ENCODE assay signal across 13 cellular contexts in genomic region chr3:33218072-33218445, GRCh38. TPM values are rescaled to one million over a fixed set of nuclear protein-coding genes. Genes with fewer than 3 reads are reported as not detected.
DNase-seq lines count a peak whose midpoint lies in the region; ATAC-seq and TF ChIP-seq lines count a peak whose summit lies in the region.
"Had no signal": no experiment of that assay in that cellular context is flagged by ENCODE, and none has a peak within 500 bp of the region (broad histone marks: within the 10 kb centered on the region; RNA-seq: fewer than 3 reads in every experiment).

No MANE protein-coding gene starts in this region.

- no peaks in the 10 kb centered on the region for H3K79me1 ChIP-seq in mesendoderm (ENCODE audit: low read length)

- no peak overlapping the region for H2BK120ac ChIP-seq in mesendoderm (ENCODE audit: low read depth, low read length)

- peaks cover 0 to 24% of the 10 kb centered on the region in 2 donors for H3K27me3 ChIP-seq in breast epithelium
- H3K27me3 ChIP-seq in mesendoderm (ENCODE audit: insufficient read depth, low read length, poor library complexity), result peaks cover 17% of the 10 kb centered on the region

- TF ChIP-seq CTCF in breast epithelium (IDR thresholded peaks at IDR 0.05), result no peak
- TF ChIP-seq CTCF in type B pancreatic cell (conservative IDR thresholded peaks at IDR 0.05), result no peak

- H2BK5ac ChIP-seq in mesendoderm (ENCODE audit: low read length), result no peak overlapping the region

- no peak overlapping the region for H2BK15ac ChIP-seq in mesendoderm (replicated peaks; ENCODE audit: low read depth)

- no peak for ATAC-seq in naive thymus-derived CD8-positive, alpha-beta T cell
- ATAC-seq: gastroesophageal sphincter had no signal

- H3K27ac ChIP-seq in breast epithelium, result no peak overlapping the region
- no peak overlapping the region for H3K27ac ChIP-seq in mesendoderm (ENCODE audit: low read depth, low read length)
- H3K27ac ChIP-seq: BLaER1, gastroesophageal sphincter, HL-60 had no signal

- POLR2A ChIA-PET in activated CD4-positive, alpha-beta T cell treated with anti-CD3 and anti-CD28 coated beads, Interleukin-2, amount 10 ng/mL, durations not matched to agents 7 days and 5 days (lab: Charles Lee), result no interaction called here
- POLR2A ChIA-PET in naive thymus-derived CD8-positive, alpha-beta T cell (lab: Charles Lee), result no interaction called here

- peak overlapping the region; percentile 5 for H3K4me3 Mint-ChIP-seq in activated CD4-positive, alpha-beta T cell treated with anti-CD3 and anti-CD28 coated beads, Interleukin-2, amount 10 ng/mL, durations not matched to agents 7 days and 5 days
- peak overlapping the region; percentile 88 for H3K4me3 Mint-ChIP-seq in type B pancreatic cell
- H3K4me3 Mint-ChIP-seq in naive thymus-derived CD8-positive, alpha-beta T cell, result peak overlapping the region in 3 of 10 donors; percentile 24 to 52 (median 25)

- no CpG with 5 or more reads among the region's 17 CpGs for WGBS in mesendoderm (ENCODE audit: extremely low coverage, insufficient coverage, low lambda C conversion rate)

- H3K79me2 ChIP-seq in mesendoderm (ENCODE audit: control insufficient read depth, insufficient read depth, low read length), result no peaks in the 10 kb centered on the region

- H3K23ac ChIP-seq in mesendoderm (ENCODE audit: low read length), result no peak overlapping the region

- no peak overlapping the region for H4K8ac ChIP-seq in mesendoderm (ENCODE audit: low read depth, low read length)

- CTCF ChIA-PET in activated CD4-positive, alpha-beta T cell treated with anti-CD3 and anti-CD28 coated beads, Interleukin-2, amount 10 ng/mL, durations not matched to agents 7 days and 5 days (lab: Charles Lee), result no interaction called here

- peak overlapping the region; percentile 87 for H3K56ac ChIP-seq in mesendoderm (ENCODE audit: low read length)

- H3K4me1 Mint-ChIP-seq in activated CD4-positive, alpha-beta T cell treated with anti-CD3 and anti-CD28 coated beads, Interleukin-2, amount 10 ng/mL, durations not matched to agents 7 days and 5 days, result peaks cover 9% of the 10 kb centered on the region
- H3K4me1 Mint-ChIP-seq in type B pancreatic cell (ENCODE audit: unreplicated experiment), result peaks cover 6% of the 10 kb centered on the region
- peaks cover 2 to 11% (median 7%) of the 10 kb centered on the region in 4 donors for H3K4me1 Mint-ChIP-seq in naive thymus-derived CD8-positive, alpha-beta T cell

- peak overlapping the region; percentile 47 to 67 (median 48) for H3K4me3 ChIP-seq in breast epithelium
- H3K4me3 ChIP-seq in mesendoderm (ENCODE audit: low read length), result peak overlapping the region; percentile 38

- peak overlapping the region; percentile 35 for H3K9ac ChIP-seq in mesendoderm (ENCODE audit: low read length)
- H3K9ac ChIP-seq: BLaER1 had no signal

- no peak overlapping the region for H3K18ac ChIP-seq in mesendoderm (ENCODE audit: low read length)

- H3K36me3 ChIP-seq in breast epithelium, result no peaks in the 10 kb centered on the region
- H3K36me3 ChIP-seq in mesendoderm (ENCODE audit: control insufficient read depth, insufficient read depth, low read length), result no peaks in the 10 kb centered on the region
- H3K36me3 ChIP-seq: BLaER1, gastroesophageal sphincter had no signal

- no peak for DNase-seq in activated CD4-positive, alpha-beta T cell treated with anti-CD3 and anti-CD28 coated beads, Interleukin-2, amount 10 ng/mL, durations not matched to agents 7 days and 5 days
- DNase-seq in activated CD4-positive, alpha-beta T cell treated with anti-CD3 and anti-CD28 coated beads for 4 hours, result no peak
- DNase-seq in breast epithelium (ENCODE audit: low spot score in 2 of 2), result no peak
- peak; percentile 21 for DNase-seq in mesendoderm
- DNase-seq in type B pancreatic cell (ENCODE audit: extremely low spot score, unreplicated experiment), result no peak
- no peak for DNase-seq in NCI-H128 (lab: John Stamatoyannopoulos, UW; ENCODE audit: unreplicated experiment)
- DNase-seq in naive thymus-derived CD8-positive, alpha-beta T cell, result no peak
- DNase-seq in OCI-M1 (lab: John Stamatoyannopoulos, UW), result no peak
- DNase-seq: activated CD8-positive, alpha-beta memory T cell treated with anti-CD3 and anti-CD28 coated beads, Interleukin-2, amount 50 U/mL, for 48 hours; stimulated activated CD4-positive, alpha-beta T cell treated with anti-CD3 and anti-CD28 coated beads, Interleukin-4, amount 100 ng/mL, for 24 hours had no signal

- H3K9me3 ChIP-seq in breast epithelium, result no peaks in the 10 kb centered on the region
- H3K9me3 ChIP-seq: gastroesophageal sphincter had no signal

- H3K4me1 ChIP-seq in breast epithelium (no peaks in the 10 kb centered on the region), mesendoderm (ENCODE audit: control insufficient read depth, low read depth, low read length) (no peaks in the 10 kb centered on the region)

- no peaks in the 10 kb centered on the region for H3K9me3 Mint-ChIP-seq in activated CD4-positive, alpha-beta T cell treated with anti-CD3 and anti-CD28 coated beads, Interleukin-2, amount 10 ng/mL, durations not matched to agents 7 days and 5 days
- peaks cover 4% of the 10 kb centered on the region for H3K9me3 Mint-ChIP-seq in type B pancreatic cell
- no peaks in the 10 kb centered on the region for H3K9me3 Mint-ChIP-seq in naive thymus-derived CD8-positive, alpha-beta T cell

- no peaks in the 10 kb centered on the region for H3K36me3 Mint-ChIP-seq in activated CD4-positive, alpha-beta T cell treated with anti-CD3 and anti-CD28 coated beads, Interleukin-2, amount 10 ng/mL, durations not matched to agents 7 days and 5 days (ENCODE audit: low read depth)
- no peaks in the 10 kb centered on the region for H3K36me3 Mint-ChIP-seq in type B pancreatic cell
- no peaks in the 10 kb centered on the region for H3K36me3 Mint-ChIP-seq in naive thymus-derived CD8-positive, alpha-beta T cell

- no peak overlapping the region for H3K4ac ChIP-seq in mesendoderm (ENCODE audit: low read depth, low read length)

- peak overlapping the region; percentile 58 for H3K4me2 ChIP-seq in mesendoderm (ENCODE audit: low read length)
- H3K4me2 ChIP-seq: BLaER1 had no signal

- H4K5ac ChIP-seq in mesendoderm (ENCODE audit: low read length), result no peak overlapping the region

- no peak for TF ChIP-seq POLR2A in breast epithelium (IDR thresholded peaks at IDR 0.05)

- H3K27ac Mint-ChIP-seq in activated CD4-positive, alpha-beta T cell treated with anti-CD3 and anti-CD28 coated beads, Interleukin-2, amount 10 ng/mL, durations not matched to agents 7 days and 5 days, result no peak overlapping the region
- peak overlapping the region; percentile 27 for H3K27ac Mint-ChIP-seq in type B pancreatic cell
- H3K27ac Mint-ChIP-seq in naive thymus-derived CD8-positive, alpha-beta T cell, result no peak overlapping the region

- intact Hi-C loops in breast epithelium (cut with DNase I; ENCODE audit: low total_unique reads), result no loop called here

- H2AK5ac ChIP-seq in mesendoderm (ENCODE audit: low read length), result no peak overlapping the region

- H3K27me3 Mint-ChIP-seq in activated CD4-positive, alpha-beta T cell treated with anti-CD3 and anti-CD28 coated beads, Interleukin-2, amount 10 ng/mL, durations not matched to agents 7 days and 5 days, result peaks cover 70% of the 10 kb centered on the region
- peaks cover 70% of the 10 kb centered on the region for H3K27me3 Mint-ChIP-seq in type B pancreatic cell
- H3K27me3 Mint-ChIP-seq in naive thymus-derived CD8-positive, alpha-beta T cell, result peaks cover 32 to 52% (median 40%) of the 10 kb centered on the region in 5 donors

RNA-seq across cellular contexts. Expression of gene SUSD5, which starts 0.6 kb away (rescaled TPM):
- not detected for total RNA-seq in activated CD4-positive, alpha-beta T cell treated with anti-CD3 and anti-CD28 coated beads, Interleukin-2, amount 10 ng/mL, durations not matched to agents 7 days and 5 days
- 1 to 10 TPM in 2 of 3 donors, under 1 TPM in 1; 0.66 to 4.2 (median 3.8) TPM for total RNA-seq in breast epithelium
- 3.1 TPM for polyA plus RNA-seq in mesendoderm (2013, experiment 1 of 2)
- polyA plus RNA-seq in mesendoderm (2013, experiment 2 of 2), result 3.6 TPM
- 0.64 and 3.3 TPM in 2 replicates for total RNA-seq in type B pancreatic cell (ENCODE audit: low replicate concordance)
- total RNA-seq in naive thymus-derived CD8-positive, alpha-beta T cell, result not detected
- polyA plus RNA-seq in naive thymus-derived CD8-positive, alpha-beta T cell, result not detected

RNA-seq across cellular contexts. Expression of gene FBXL2, which starts 59.2 kb away (rescaled TPM):
- total RNA-seq in activated CD4-positive, alpha-beta T cell treated with anti-CD3 and anti-CD28 coated beads, Interleukin-2, amount 10 ng/mL, durations not matched to agents 7 days and 5 days, result not detected
- total RNA-seq in breast epithelium, result 10 to 100 TPM in 2 of 3 donors, 1 to 10 TPM in 1; 7.7 to 24.9 (median 19.7) TPM
- polyA plus RNA-seq in mesendoderm (2013, experiment 1 of 2), result 0.66 TPM
- 1.1 TPM for polyA plus RNA-seq in mesendoderm (2013, experiment 2 of 2)
- total RNA-seq in type B pancreatic cell (ENCODE audit: low replicate concordance), result 21.6 and 22.1 TPM in 2 replicates
- not detected for total RNA-seq in naive thymus-derived CD8-positive, alpha-beta T cell
- under 1 TPM in 2 of 3 donors, not detected in 1; 0.03 to 0.39 TPM for polyA plus RNA-seq in naive thymus-derived CD8-positive, alpha-beta T cell

Comparison
In these comparisons a context has a peak if more than half of its experiments do, and no peak if none do; other contexts are left out.
1. RNA of gene FBXL2, which starts 59.2 kb away (total RNA-seq): 21.6 to 22.1 TPM in type B pancreatic cell and 7.7 to 24.9 TPM in breast epithelium; not detected in naive thymus-derived CD8-positive, alpha-beta T cell and not detected in activated CD4-positive, alpha-beta T cell treated with anti-CD3 and anti-CD28 coated beads, Interleukin-2, amount 10 ng/mL, durations not matched to agents 7 days and 5 days; every median in the first group is over 4 times any median in the second.